In the genomic region with DNA sequence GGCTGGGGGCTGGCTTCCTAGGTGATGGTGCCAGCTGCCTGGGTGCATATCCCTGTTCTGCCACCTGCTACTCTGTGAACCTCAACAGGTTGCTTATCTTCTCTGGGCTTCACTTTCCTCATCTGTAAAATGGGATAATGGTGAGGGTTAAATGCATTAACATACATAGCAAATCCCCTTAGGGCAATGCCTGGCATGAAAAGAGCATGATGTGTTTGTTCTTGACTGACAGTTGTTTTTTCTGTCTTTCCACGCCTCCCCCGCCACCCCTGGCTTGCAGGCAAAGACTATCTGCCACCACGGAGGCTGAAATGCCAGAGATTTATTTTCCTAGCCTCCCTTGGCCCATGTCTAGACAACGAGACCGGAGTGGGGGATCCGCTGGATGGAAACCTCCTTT, we compare ENCODE assay signal across 24 cellular contexts.
"Had no signal": no experiment of that assay in that cellular context is flagged by ENCODE, and none has a peak within 500 bp of the region (broad histone marks: within the 10 kb centered on the region; RNA-seq: fewer than 3 reads in every experiment).

No MANE protein-coding gene starts in this region.

- H2AFZ ChIP-seq: neural progenitor cell had no signal

- DNase-seq: head of caudate nucleus; hippocampal formation; immature natural killer cell; left ventricle myocardium inferior; mesendoderm; naive B cell; natural killer cell; nephron progenitor cell; ovary; right cardiac atrium; sigmoid colon; stimulated activated CD4-positive, alpha-beta T cell treated with anti-CD3 and anti-CD28 coated beads, Interleukin-12 subunit alpha, Interleukin-12 subunit beta, amount 100 ng/mL, for 4 hours; stimulated activated CD4-positive, alpha-beta T cell treated with anti-CD3 and anti-CD28 coated beads, Interleukin-15, amount 100 ng/mL, for 24 hours; stimulated activated CD4-positive, alpha-beta T cell treated with anti-CD3 and anti-CD28 coated beads, Interleukin-4, amount 100 ng/mL, for 24 hours; stimulated activated naive CD4-positive, alpha-beta T cell; uterus had no signal

- H3K27me3 ChIP-seq: ovary, uterus had no signal

- H3K27ac ChIP-seq: left ventricle myocardium inferior, neural progenitor cell, ovary, prostate gland, sigmoid colon, suprapubic skin, thoracic aorta, tibial artery, uterus had no signal

- H3K4me3 ChIP-seq: left ventricle myocardium inferior, lung, neural progenitor cell, ovary, prostate gland, sigmoid colon, smooth muscle cell, suprapubic skin, thoracic aorta, tibial artery, uterus had no signal

- H3K4me2 ChIP-seq: neural progenitor cell, smooth muscle cell had no signal

- H3K9ac ChIP-seq: neural progenitor cell had no signal

- H3K36me3 ChIP-seq: left ventricle myocardium inferior, neural progenitor cell, ovary, prostate gland, sigmoid colon, suprapubic skin, thoracic aorta, tibial artery, uterus had no signal

- H3K4me1 ChIP-seq: left ventricle myocardium inferior, prostate gland, sigmoid colon, suprapubic skin, tibial artery, uterus had no signal

- H3K9me3 ChIP-seq: left ventricle myocardium inferior, ovary, prostate gland, sigmoid colon, suprapubic skin, thoracic aorta, tibial artery, uterus had no signal

- FAIRE-seq: islet of Langerhans had no signal
